25 cellular contexts compared by ENCODE assay signal in the genomic region with DNA sequence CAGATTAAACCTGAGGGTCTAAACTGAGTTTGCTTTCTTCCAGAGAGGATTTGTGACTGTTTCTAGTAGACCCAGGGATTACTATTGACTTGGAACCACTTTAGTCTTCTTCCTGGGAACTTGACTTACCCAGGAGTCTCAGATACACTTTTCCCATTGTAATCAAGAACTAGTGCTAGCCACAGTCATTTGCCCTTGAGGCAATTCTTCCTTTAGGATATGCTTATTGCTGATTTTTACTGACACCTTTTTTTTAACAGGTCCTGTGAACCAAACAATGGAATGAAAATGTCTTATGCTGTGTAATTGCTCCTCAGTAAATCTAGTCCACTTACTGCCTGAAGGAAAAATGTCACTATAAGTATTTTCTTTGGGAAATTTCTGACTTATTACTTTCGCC.
A peak's percentile ranks its signal among the peaks of the same experiment; 100 is the strongest.
DNase-seq lines count a peak whose midpoint lies in the region; ATAC-seq, FAIRE-seq and TF ChIP-seq lines count a peak whose summit lies in the region.
"Had no signal": no experiment of that assay in that cellular context is flagged by ENCODE, and none has a peak within 500 bp of the region (broad histone marks: within the 10 kb centered on the region; RNA-seq: fewer than 3 reads in every experiment).

No MANE protein-coding gene starts in this region.

- H3K9ac ChIP-seq in GM23248 (no peak overlapping the region), mesendoderm (ENCODE audit: low read length) (no peak overlapping the region), H9 (ENCODE audit: extremely low read depth, insufficient read length, low read length) (no peak overlapping the region)

- H3K27ac Mint-ChIP-seq in H9 = no peak overlapping the region
- H3K27ac Mint-ChIP-seq: CD4-positive, alpha-beta memory T cell; T-helper 1 cell treated with Interleukin-12 subunit alpha and Interleukin-12 subunit beta and Interleukin-4 antibody, amounts not matched to agents 30 μg/mL and 1 μg/mL, for 36 hours had no signal

- H3K4me2 ChIP-seq in GM23248 (ENCODE audit: unreplicated experiment) (no peak overlapping the region), mesendoderm (ENCODE audit: low read length) (no peak overlapping the region), H9 (ENCODE audit: insufficient read depth, insufficient read length, low read length) (no peak overlapping the region)

- DNase-seq in D721Med (ENCODE audit: insufficient read length, low spot score) (no peak), GM23248 (peak; percentile 13), SK-MEL-5 (ENCODE audit: low read depth, low spot score) (peak; percentile 35), mesendoderm (peak; percentile 76), H9 (no peak)
- DNase-seq in activated effector memory CD4-positive, alpha-beta T cell treated with Interleukin-2 at 50 U/mL for 16 hours = no peak
- DNase-seq in stimulated activated CD4-positive, alpha-beta T cell treated with anti-CD3 and anti-CD28 coated beads, Interleukin-1b, Interleukin-23, amount 100 ng/mL, for 48 hours = no peak
- DNase-seq: C1 segment of cervical spinal cord; CD4-positive, alpha-beta memory T cell; COR-L47; MV-4-11; NCI-H1105; NCI-H1436 treated with DMSO at 0.1 percent for 48 hours; NCI-H1930; NCI-H446 treated with DMSO at 0.1 percent for 48 hours; NCI-H526 treated with DMSO at 0.1 percent for 48 hours; Right ventricle myocardium superior; RPMI8226; SW 1271 had no signal

- H2AK5ac ChIP-seq in mesendoderm (ENCODE audit: low read length) (no peak overlapping the region), H9 (ENCODE audit: insufficient read length, low read length) (no peak overlapping the region)

- H3K9me2 ChIP-seq in GM23248 (ENCODE audit: insufficient read depth) = no peaks in the 10 kb centered on the region

- no peak overlapping the region for H3K18ac ChIP-seq in mesendoderm (ENCODE audit: low read length)
- no peak overlapping the region for H3K18ac ChIP-seq in H9 (ENCODE audit: insufficient read length, low read depth, low read length)

- H2BK120ac ChIP-seq in mesendoderm (ENCODE audit: low read depth, low read length) (no peak overlapping the region), H9 (ENCODE audit: low read depth, low read length, poor library complexity, severe bottlenecking) (no peak overlapping the region)

- H3K79me2 ChIP-seq in GM23248 (ENCODE audit: insufficient read depth) (no peaks in the 10 kb centered on the region), mesendoderm (ENCODE audit: control insufficient read depth, insufficient read depth, low read length) (no peaks in the 10 kb centered on the region), H9 (ENCODE audit: insufficient read depth, low read length) (no peaks in the 10 kb centered on the region)

- H3K23ac ChIP-seq in mesendoderm (ENCODE audit: low read length) (no peak overlapping the region), H9 (ENCODE audit: insufficient read length, low read depth, low read length) (no peak overlapping the region)

- H2BK5ac ChIP-seq in mesendoderm (ENCODE audit: low read length) (no peak overlapping the region), H9 (ENCODE audit: insufficient read length, low read length) (no peak overlapping the region)

- no peak overlapping the region for H3K14ac ChIP-seq in H9 (ENCODE audit: insufficient read depth, low read length)

- no peak overlapping the region for H2BK12ac ChIP-seq in H9 (ENCODE audit: insufficient read length, low read depth, low read length)

- H3K4me1 ChIP-seq in GM23248 (ENCODE audit: insufficient read depth) = peaks cover 20% of the 10 kb centered on the region
- no peaks in the 10 kb centered on the region for H3K4me1 ChIP-seq in mesendoderm (ENCODE audit: control insufficient read depth, low read depth, low read length)
- no peaks in the 10 kb centered on the region for H3K4me1 ChIP-seq in H9 (ENCODE audit: insufficient read depth, low read length)
- H3K4me1 ChIP-seq: SJSA1 had no signal

- no peaks in the 10 kb centered on the region for H3F3A ChIP-seq in GM23248 (ENCODE audit: insufficient read depth)

- H3K4me3 ChIP-seq in GM23248 (no peak overlapping the region), mesendoderm (ENCODE audit: low read length) (no peak overlapping the region)
- H3K4me3 ChIP-seq: SJSA1 had no signal

- H2AFZ ChIP-seq in GM23248 (no peak overlapping the region), H9 (ENCODE audit: low read length) (no peak overlapping the region)

- H4K8ac ChIP-seq in mesendoderm (ENCODE audit: low read depth, low read length) (no peak overlapping the region), H9 (replicated peaks; ENCODE audit: insufficient read length, low read depth, low read length) (no peak overlapping the region)

- H2BK20ac ChIP-seq in H9 (ENCODE audit: low read depth, low read length, poor library complexity, severe bottlenecking) = no peak overlapping the region

- H3T11ph ChIP-seq in H9 (ENCODE audit: low read length) = no peak overlapping the region

- H3K9me3 ChIP-seq in GM23248 (ENCODE audit: low read depth) (no peaks in the 10 kb centered on the region), H9 (ENCODE audit: control insufficient read depth, low read depth, low read length) (no peaks in the 10 kb centered on the region)
- H3K9me3 ChIP-seq: SJSA1 had no signal

- H3K36me3 ChIP-seq in GM23248 (ENCODE audit: low read depth) (no peaks in the 10 kb centered on the region), mesendoderm (ENCODE audit: control insufficient read depth, insufficient read depth, low read length) (no peaks in the 10 kb centered on the region)
- H3K36me3 ChIP-seq: SJSA1 had no signal

- 100% methylated on average over 1 of the region's 1 CpG for WGBS in GM23248 (ENCODE audit: low coverage in 1 of 2, low lambda C conversion rate in 2 of 2, missing lambda C conversion rate in 2 of 2), 2 experiments
- WGBS in mesendoderm (ENCODE audit: extremely low coverage, insufficient coverage, low lambda C conversion rate) = no CpG with 5 or more reads among the region's 1 CpG
- WGBS in H9 (ENCODE audit: extremely low coverage, insufficient read length, low lambda C conversion rate) = no CpG with 5 or more reads among the region's 1 CpG

- H4K91ac ChIP-seq in H9 (ENCODE audit: insufficient read length, low read depth, low read length) = no peak overlapping the region

- no peak overlapping the region for H3K56ac ChIP-seq in mesendoderm (ENCODE audit: low read length)
- H3K56ac ChIP-seq in H9 (ENCODE audit: insufficient read length, low read depth, low read length) = no peak overlapping the region

- ATAC-seq in HG02610 (IDR thresholded peaks at IDR 0.05; ENCODE audit: unreplicated experiment) = no peak

- H3K4me1 Mint-ChIP-seq in H9 = no peaks in the 10 kb centered on the region

- FAIRE-seq in D721Med (lab: Jason Lieb, UNC) = peak; percentile 90
- FAIRE-seq: GM19239, H54 had no signal

- H4K5ac ChIP-seq in mesendoderm (ENCODE audit: low read length) = no peak overlapping the region
- no peak overlapping the region for H4K5ac ChIP-seq in H9 (ENCODE audit: insufficient read length, low read depth, low read length)

- H3K4me3 Mint-ChIP-seq in H9 = no peak overlapping the region
- H3K4me3 Mint-ChIP-seq: CD4-positive, alpha-beta memory T cell; T-helper 1 cell treated with Interleukin-12 subunit alpha and Interleukin-12 subunit beta and Interleukin-4 antibody, amounts not matched to agents 30 μg/mL and 1 μg/mL, for 36 hours had no signal

- H3K4ac ChIP-seq in mesendoderm (ENCODE audit: low read depth, low read length) = no peak overlapping the region
- no peak overlapping the region for H3K4ac ChIP-seq in H9 (ENCODE audit: low read depth, low read length)

- in situ Hi-C loops in GM23248 (cut with MboI) = no loop called here
- in situ Hi-C loops in SK-MEL-5 (cut with HindIII; ENCODE audit: low pct_unique_long_range_greater_than_20kb, low sequenced_read_pairs) = no loop called here

- H3K79me1 ChIP-seq in mesendoderm (ENCODE audit: low read length) (no peaks in the 10 kb centered on the region), H9 (ENCODE audit: insufficient read depth, low read depth, low read length, poor library complexity, severe bottlenecking) (no peaks in the 10 kb centered on the region)

- peaks cover 1 to 7% (median 5%) of the 10 kb centered on the region in 3 experiments; a peak in 5 of 7 replicates for H3K36me3 Mint-ChIP-seq in H9 (ENCODE audit: insufficient read depth in 1 of 3, low read depth in 3 of 3)

- no peak overlapping the region for H2BK15ac ChIP-seq in mesendoderm (replicated peaks; ENCODE audit: low read depth)
- H2BK15ac ChIP-seq in H9 (ENCODE audit: low read depth, low read length) = no peak overlapping the region

- H3K23me2 ChIP-seq in H9 (ENCODE audit: insufficient read length, low read depth, low read length, poor library complexity, severe bottlenecking) = no peaks in the 10 kb centered on the region

- TF ChIP-seq CTCF in D721Med (IDR thresholded peaks at IDR 0.05; ENCODE audit: insufficient read depth, missing control alignments) (no peak), H9 (conservative IDR thresholded peaks at IDR 0.05) (no peak)

- H3K27ac ChIP-seq in GM23248 (no peak overlapping the region), mesendoderm (ENCODE audit: low read depth, low read length) (no peak overlapping the region), H9 (ENCODE audit: insufficient read length, low read depth, low read length) (no peak overlapping the region)
- H3K27ac ChIP-seq: HL-60, SJSA1 had no signal

- H3K27me3 ChIP-seq in GM23248 (replicated peaks; ENCODE audit: insufficient read depth) = no peaks in the 10 kb centered on the region
- no peaks in the 10 kb centered on the region for H3K27me3 ChIP-seq in mesendoderm (ENCODE audit: insufficient read depth, low read length, poor library complexity)
- no peaks in the 10 kb centered on the region for H3K27me3 ChIP-seq in H9 (ENCODE audit: insufficient read depth, low read length)
- H3K27me3 ChIP-seq: SJSA1 had no signal

- H3K27me3 Mint-ChIP-seq in H9 (ENCODE audit: low read depth) = no peaks in the 10 kb centered on the region
- H3K27me3 Mint-ChIP-seq: CD4-positive, alpha-beta memory T cell had no signal

- H4K20me1 ChIP-seq in GM23248 (ENCODE audit: insufficient read depth) = no peaks in the 10 kb centered on the region
- H4K20me1 ChIP-seq in H9 (ENCODE audit: control insufficient read depth, insufficient read depth, insufficient read length) = no peaks in the 10 kb centered on the region

- no peaks in the 10 kb centered on the region for H3K9me3 Mint-ChIP-seq in H9
- H3K9me3 Mint-ChIP-seq: T-helper 1 cell treated with Interleukin-12 subunit alpha and Interleukin-12 subunit beta and Interleukin-4 antibody, amounts not matched to agents 30 μg/mL and 1 μg/mL, for 36 hours had no signal

Comparison
In these comparisons a context has a peak if more than half of its experiments do, and no peak if none do; other contexts are left out.
1. DNase-seq: peak in GM23248 (single experiment), SK-MEL-5 (single experiment) and mesendoderm (single experiment); none in D721Med (single experiment), activated effector memory CD4-positive, alpha-beta T cell treated with Interleukin-2 at 50 U/mL for 16 hours (single experiment), stimulated activated CD4-positive, alpha-beta T cell treated with anti-CD3 and anti-CD28 coated beads, Interleukin-1b, Interleukin-23, amount 100 ng/mL, for 48 hours (single experiment) and H9 (single experiment).